Comparison of ENCODE assay signal across 8 cellular contexts in genomic region chr1:212432706-212433576, GRCh38. TPM values are rescaled to one million over a fixed set of nuclear protein-coding genes. Genes with fewer than 3 reads are reported as not detected.
DNase-seq lines count a peak whose midpoint lies in the region; ATAC-seq, FAIRE-seq and TF ChIP-seq lines count a peak whose summit lies in the region.

Gene NENF (plus strand): TSS chr1:212432920. CDS start chr1:212432944, 24 bp downstream.

- ATAC-seq in SK-N-SH treated with all-trans-retinoic acid at 6 μM for 48 hours (peak; percentile 100), pancreas (peak; percentile 98 to 100 (median 99))

- intact Hi-C loops in head of caudate nucleus (cut with DNase I) (loop anchor here (2.0 to 5.0 kb wide), 2 partner anchors 18 to 66 kb away; partner anchors contain the start of gene PACC1), pancreas (cut with DNase I) (no loop called here), thyroid gland (cut with DNase I) (no loop called here)

- no peak for FAIRE-seq in pancreas (lab: Jason Lieb, UNC)

- WGBS in pancreas, 2 donors, result 1 to 2% methylated on average over 42 to 86 of the region's 86 CpGs
- 2 to 6% methylated on average over 7 to 47 of the region's 86 CpGs for WGBS in thyroid gland, 2 donors

- H3K36me3 Mint-ChIP-seq in activated naive CD8-positive, alpha-beta T cell, result no peaks in the 10 kb centered on the region

- in situ Hi-C loops in G401 (cut with HindIII; ENCODE audit: low sequenced_read_pairs), result no loop called here

- no peak for TF ChIP-seq CTCF in LNCaP clone FGC (IDR thresholded peaks at IDR 0.05; ENCODE audit: control insufficient read depth, extremely low read depth, insufficient read depth)
- TF ChIP-seq CTCF in pancreas (IDR thresholded peaks at IDR 0.05), result no peak
- TF ChIP-seq CTCF in thyroid gland (IDR thresholded peaks at IDR 0.05), result no peak

- H3K27ac ChIP-seq in pancreas (peak within 1 kb of the TSS; percentile 26 to 63 (median 50)), thyroid gland (peak within 1 kb of the TSS; percentile 2 to 72 (median 67))

- H3K36me3 ChIP-seq in pancreas (no peaks in the 10 kb centered on the region), thyroid gland (no peaks in the 10 kb centered on the region)

- peaks cover 0 to 3% (median 0%) of the 10 kb centered on the region in 3 donors for H3K4me1 ChIP-seq in pancreas
- peaks cover 13 to 16% of the 10 kb centered on the region in 2 donors for H3K4me1 ChIP-seq in thyroid gland

- no peaks in the 10 kb centered on the region for H3K27me3 Mint-ChIP-seq in activated naive CD8-positive, alpha-beta T cell

- H3K27me3 ChIP-seq in pancreas (no peaks in the 10 kb centered on the region), thyroid gland (no peaks in the 10 kb centered on the region)

- H3K4me3 ChIP-seq in LNCaP clone FGC (ENCODE audit: low read depth, low read length) (peak within 1 kb of the TSS; percentile 76), pancreas (peak within 1 kb of the TSS; percentile 79 to 98 (median 86)), thyroid gland (replicated peaks in 1 of 3) (peak within 1 kb of the TSS; percentile 5 to 83 (median 81))

- TF ChIP-seq POLR2A in thyroid gland (IDR thresholded peaks at IDR 0.05), result peak; percentile 83 to 95

- DNase-seq in G401 (ENCODE audit: low spot score) (peak; percentile 75), GOT3 (lab: John Stamatoyannopoulos, UW) (peak; percentile 21), LNCaP clone FGC (ENCODE audit: low read depth) (peak; percentile 35), head of caudate nucleus (peak; percentile 53 to 94 (median 88)), pancreas (peak; percentile 79 to 95 (median 86)), thyroid gland (peak; percentile 81 to 88)

- no peaks in the 10 kb centered on the region for H3K9me3 ChIP-seq in pancreas
- no peaks in the 10 kb centered on the region for H3K9me3 ChIP-seq in thyroid gland

- peak within 1 kb of the TSS; percentile 82 for H3K4me3 Mint-ChIP-seq in activated naive CD8-positive, alpha-beta T cell

- no peaks in the 10 kb centered on the region for H3K9me3 Mint-ChIP-seq in activated naive CD8-positive, alpha-beta T cell (ENCODE audit: low read depth)

- H3K27ac Mint-ChIP-seq in activated naive CD8-positive, alpha-beta T cell, result peak within 1 kb of the TSS; percentile 61

- peaks cover 30% of the 10 kb centered on the region for H3K4me1 Mint-ChIP-seq in activated naive CD8-positive, alpha-beta T cell (ENCODE audit: low read depth)

TF ChIP-seq in SK-N-SH treated with all-trans-retinoic acid at 6 μM for 48 hours, 23 proteins besides CTCF, POLR2A, EP300 and RAD21:
- no peak for TF ChIP-seq ZNF8 (CRISPR knock-in tag; IDR thresholded peaks at IDR 0.05)
- TF ChIP-seq OSR1 (CRISPR knock-in tag; IDR thresholded peaks at IDR 0.05), result no peak
- no peak for TF ChIP-seq ZNF565 (CRISPR knock-in tag; conservative IDR thresholded peaks at IDR 0.05; ENCODE audit: low read depth)
- TF ChIP-seq TSHZ2 (CRISPR knock-in tag; IDR thresholded peaks at IDR 0.05), result no peak
- TF ChIP-seq ZC3H10 (CRISPR knock-in tag; IDR thresholded peaks at IDR 0.05), result no peak
- TF ChIP-seq ZNF70 (CRISPR knock-in tag; IDR thresholded peaks at IDR 0.05), result no peak
- TF ChIP-seq GLIS3 (CRISPR knock-in tag; IDR thresholded peaks at IDR 0.05), result no peak
- TF ChIP-seq, protein P1, sequence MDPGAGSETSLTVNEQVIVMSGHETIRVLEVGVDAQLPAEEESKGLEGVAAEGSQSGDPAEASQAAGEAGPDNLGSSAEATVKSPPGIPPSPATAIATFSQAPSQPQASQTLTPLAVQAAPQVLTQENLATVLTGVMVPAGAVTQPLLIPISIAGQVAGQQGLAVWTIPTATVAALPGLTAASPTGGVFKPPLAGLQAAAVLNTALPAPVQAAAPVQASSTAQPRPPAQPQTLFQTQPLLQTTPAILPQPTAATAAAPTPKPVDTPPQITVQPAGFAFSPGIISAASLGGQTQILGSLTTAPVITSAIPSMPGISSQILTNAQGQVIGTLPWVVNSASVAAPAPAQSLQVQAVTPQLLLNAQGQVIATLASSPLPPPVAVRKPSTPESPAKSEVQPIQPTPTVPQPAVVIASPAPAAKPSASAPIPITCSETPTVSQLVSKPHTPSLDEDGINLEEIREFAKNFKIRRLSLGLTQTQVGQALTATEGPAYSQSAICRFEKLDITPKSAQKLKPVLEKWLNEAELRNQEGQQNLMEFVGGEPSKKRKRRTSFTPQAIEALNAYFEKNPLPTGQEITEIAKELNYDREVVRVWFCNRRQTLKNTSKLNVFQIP (CRISPR knock-in tag; IDR thresholded peaks at IDR 0.05; ENCODE audit: borderline replicate concordance, low read depth), result no peak
- no peak for TF ChIP-seq CSDC2 (CRISPR knock-in tag; IDR thresholded peaks at IDR 0.05)
- no peak for TF ChIP-seq ISL1 (CRISPR knock-in tag; IDR thresholded peaks at IDR 0.05)

RNA-seq across cellular contexts. Expression of gene NENF, which starts in this region (rescaled TPM):
- total RNA-seq in G401 (2014; rRNA removed; shearing (Covaris generic)), result 58.2 and 135 TPM in 2 replicates
- total RNA-seq in pancreas (10 to 100 TPM; 23.8 to 35.7 (median 33.4) TPM), thyroid gland (100 to 1,000 TPM in 3 of 4 donors, 10 to 100 TPM in 1; 42.4 to 181 (median 122) TPM)
- polyA plus RNA-seq in pancreas, result 10 to 100 TPM; 93.0 to 97.0 TPM

Comparison
In these comparisons a context has a peak if more than half of its experiments do, and no peak if none do; other contexts are left out.
1. Peak in every context shown above with its lines: DNase-seq, ATAC-seq, H3K4me3 ChIP-seq and H3K27ac ChIP-seq.
2. DNase-seq: peak in every context shown above with its lines; median percentile 88 in head of caudate nucleus; 86 in pancreas; 84 in thyroid gland; 75 in G401; 35 in LNCaP clone FGC; 21 in GOT3.